ENCODE assay signal across 1 cellular context in the genomic region with DNA sequence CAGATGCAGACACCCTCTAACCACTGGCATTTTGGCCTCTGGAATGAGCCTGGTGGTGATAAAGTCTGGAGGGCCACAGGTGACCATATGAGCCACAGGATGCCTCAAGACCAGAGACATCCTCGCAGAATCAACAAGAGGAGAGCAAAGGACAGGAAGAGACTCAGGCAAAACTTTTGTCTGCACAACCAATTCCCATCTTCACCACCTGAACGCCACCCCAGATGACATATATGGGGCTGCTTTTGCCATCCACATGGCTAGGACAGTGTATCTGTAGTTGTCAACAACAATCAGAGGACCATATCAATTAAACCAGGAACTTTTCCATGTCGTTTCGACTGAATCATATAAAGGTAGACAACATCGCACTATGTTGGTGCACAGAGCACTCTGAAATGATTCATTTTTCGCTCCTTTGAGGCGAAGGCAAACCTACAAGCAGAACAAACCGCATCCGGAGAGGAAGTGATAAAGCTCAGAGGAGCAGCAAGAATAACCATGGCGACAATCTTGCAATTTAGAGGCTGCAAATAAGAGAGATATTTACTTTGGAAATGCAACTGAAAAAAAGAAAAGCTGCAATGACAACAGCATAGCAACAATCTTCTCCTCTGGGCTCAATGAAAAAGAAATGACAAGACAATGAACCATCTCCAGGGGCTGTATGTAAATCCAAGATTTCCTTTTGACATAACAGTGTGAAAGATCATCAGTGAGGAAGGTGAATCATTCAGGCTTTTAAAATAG.
TF ChIP-seq lines count a peak whose summit lies in the region.

No MANE protein-coding gene starts in this region.

TF ChIP-seq in A549, 52 proteins besides CTCF, POLR2A, EP300 and RAD21 (continued from another document):
- TF ChIP-seq, protein P1, sequence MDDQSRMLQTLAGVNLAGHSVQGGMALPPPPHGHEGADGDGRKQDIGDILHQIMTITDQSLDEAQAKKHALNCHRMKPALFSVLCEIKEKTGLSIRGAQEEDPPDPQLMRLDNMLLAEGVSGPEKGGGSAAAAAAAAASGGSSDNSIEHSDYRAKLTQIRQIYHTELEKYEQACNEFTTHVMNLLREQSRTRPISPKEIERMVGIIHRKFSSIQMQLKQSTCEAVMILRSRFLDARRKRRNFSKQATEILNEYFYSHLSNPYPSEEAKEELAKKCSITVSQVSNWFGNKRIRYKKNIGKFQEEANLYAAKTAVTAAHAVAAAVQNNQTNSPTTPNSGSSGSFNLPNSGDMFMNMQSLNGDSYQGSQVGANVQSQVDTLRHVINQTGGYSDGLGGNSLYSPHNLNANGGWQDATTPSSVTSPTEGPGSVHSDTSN (IDR thresholded peaks at IDR 0.05) = no peak
